24 cellular contexts compared by ENCODE assay signal in the genomic region with DNA sequence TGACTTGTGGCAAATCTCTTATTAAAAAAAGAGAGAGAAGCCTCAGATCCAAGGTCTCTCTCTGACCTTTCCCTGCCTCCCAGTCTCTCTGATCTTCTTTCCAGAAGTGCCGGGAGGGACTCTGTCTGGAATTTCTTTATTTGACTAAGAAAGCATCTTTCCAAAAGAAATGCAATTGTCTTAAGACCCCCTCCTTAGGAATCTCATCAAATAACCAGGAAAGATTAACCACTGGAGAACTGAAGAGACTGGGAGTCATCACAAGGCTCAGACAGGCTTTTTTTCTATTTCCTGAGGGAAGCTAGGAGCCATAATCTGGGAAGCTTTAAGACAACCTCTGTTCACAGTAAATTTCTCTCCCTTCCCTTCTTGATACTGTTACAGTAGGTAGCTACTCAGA. TPM values are rescaled to one million over a fixed set of nuclear protein-coding genes. Genes with fewer than 3 reads are reported as not detected.
A peak's percentile ranks its signal among the peaks of the same experiment; 100 is the strongest.
DNase-seq lines count a peak whose midpoint lies in the region; ATAC-seq and TF ChIP-seq lines count a peak whose summit lies in the region.
"Had no signal": no experiment of that assay in that cellular context is flagged by ENCODE, and none has a peak within 500 bp of the region (broad histone marks: within the 10 kb centered on the region; RNA-seq: fewer than 3 reads in every experiment).

No MANE protein-coding gene starts in this region.

- H3F3A ChIP-seq in GM23338 (replicated peaks; ENCODE audit: low read depth) (no peaks in the 10 kb centered on the region), smooth muscle cell (ENCODE audit: low read depth) (peaks cover 5% of the 10 kb centered on the region)

- TF ChIP-seq CTCF in GM23338 (conservative IDR thresholded peaks at IDR 0.05; ENCODE audit: low read depth in 2 of 2) (no peak), WTC11 (IDR thresholded peaks at IDR 0.05) (no peak), nephron (IDR thresholded peaks at IDR 0.05; ENCODE audit: unreplicated experiment in 3 of 3) (no peak), smooth muscle cell (IDR thresholded peaks at IDR 0.05; ENCODE audit: borderline replicate concordance, insufficient read depth, poor library complexity, severe bottlenecking) (no peak)

- H3K27me3 ChIP-seq in GM23338 (ENCODE audit: insufficient read depth) (no peaks in the 10 kb centered on the region), smooth muscle cell (ENCODE audit: low read depth) (no peaks in the 10 kb centered on the region)
- H3K27me3 ChIP-seq: BE2C had no signal

- no peaks in the 10 kb centered on the region for H3K9me3 ChIP-seq in smooth muscle cell (replicated peaks; ENCODE audit: low read depth)
- H3K9me3 ChIP-seq: BE2C had no signal

- no peak overlapping the region for H3K4me2 ChIP-seq in GM23338
- H3K4me2 ChIP-seq in smooth muscle cell, result peak overlapping the region; percentile 4

- peaks cover 4% of the 10 kb centered on the region for H3K36me3 Mint-ChIP-seq in GM23338 (ENCODE audit: low read depth)
- H3K36me3 Mint-ChIP-seq in WTC11, result no peaks in the 10 kb centered on the region
- peaks cover 30% of the 10 kb centered on the region for H3K36me3 Mint-ChIP-seq in nephron (ENCODE audit: low read depth)

- H3K79me2 ChIP-seq in GM23338 (replicated peaks; ENCODE audit: insufficient read depth) (no peaks in the 10 kb centered on the region), smooth muscle cell (ENCODE audit: low read depth) (no peaks in the 10 kb centered on the region)

- H3K4me1 Mint-ChIP-seq in GM23338 (peaks cover 13% of the 10 kb centered on the region), WTC11 (peaks cover 23% of the 10 kb centered on the region), nephron (peaks cover 73% of the 10 kb centered on the region)

- POLR2A ChIA-PET in WTC11 (lab: Charles Lee), result interaction anchor here (0.6 kb wide), 1 partner anchor 41 kb away, joined by 3 read pairs; no protein-coding TSS in a partner anchor

- WGBS in smooth muscle cell (ENCODE audit: low lambda C conversion rate), result 18% methylated on average over 1 of the region's 1 CpG

- no peak overlapping the region for H3K27ac Mint-ChIP-seq in GM23338
- H3K27ac Mint-ChIP-seq in WTC11, result no peak overlapping the region
- H3K27ac Mint-ChIP-seq in nephron, result peak overlapping the region in 2 of 3 experiments; percentile 5 to 65
- H3K27ac Mint-ChIP-seq: HFFc6, IgD-negative memory B cell had no signal

- ATAC-seq in GM23338 (no peak), WTC11 (peak; percentile 51), GM21381 (IDR thresholded peaks at IDR 0.05; ENCODE audit: unreplicated experiment) (no peak), HG03095 (IDR thresholded peaks at IDR 0.05; ENCODE audit: unreplicated experiment) (no peak)
- ATAC-seq: GM12878, HCT116, HepG2 had no signal

- H3K9ac ChIP-seq in smooth muscle cell (ENCODE audit: low read depth), result no peak overlapping the region
- H3K9ac ChIP-seq: GM23248 had no signal

- H3K9me2 ChIP-seq in GM23338 (ENCODE audit: insufficient read depth), result peaks cover 21% of the 10 kb centered on the region

- H3K4me1 ChIP-seq in GM23338 (ENCODE audit: insufficient read depth), result no peaks in the 10 kb centered on the region; the same call in 1 of the 2 replicates
- H3K4me1 ChIP-seq in smooth muscle cell (ENCODE audit: low read depth), result peaks cover 10% of the 10 kb centered on the region
- H3K4me1 ChIP-seq: BE2C had no signal

- H2AFZ ChIP-seq in GM23338, result no peak overlapping the region
- H2AFZ ChIP-seq in smooth muscle cell (ENCODE audit: low read depth), result no peak overlapping the region
- H2AFZ ChIP-seq: GM23248 had no signal

- no peaks in the 10 kb centered on the region for H3K36me3 ChIP-seq in GM23338 (ENCODE audit: insufficient read depth)
- no peaks in the 10 kb centered on the region for H3K36me3 ChIP-seq in smooth muscle cell (ENCODE audit: low read depth)
- H3K36me3 ChIP-seq: BE2C had no signal

- no peak overlapping the region for H3K4me3 ChIP-seq in GM23338
- H3K4me3 ChIP-seq in smooth muscle cell, result no peak overlapping the region
- H3K4me3 ChIP-seq: GM12878, GM23248 had no signal

- no peak overlapping the region for H3K27ac ChIP-seq in GM23338 (ENCODE audit: low read depth)
- H3K27ac ChIP-seq in smooth muscle cell (ENCODE audit: low read depth), result peak overlapping the region; percentile 40
- H3K27ac ChIP-seq: GM23248 had no signal

- CTCF ChIA-PET in WTC11 (lab: Charles Lee), result interaction anchor here (1.7 kb wide), 1 partner anchor 41 kb away, joined by 6 read pairs; no protein-coding TSS in a partner anchor

- H3K9me3 Mint-ChIP-seq in GM23338 (no peaks in the 10 kb centered on the region), WTC11 (0 out of 2 replicates have a peak, but pooled peaks cover 3% of the 10 kb centered on the region), nephron (no peaks in the 10 kb centered on the region)
- H3K9me3 Mint-ChIP-seq: CD4-positive, CD25-positive, alpha-beta regulatory T cell; CD8-positive, alpha-beta memory T cell; HFFc6; IgD-negative memory B cell had no signal

- H4K20me1 ChIP-seq in GM23338 (replicated peaks; ENCODE audit: insufficient read depth), result no peaks in the 10 kb centered on the region
- H4K20me1 ChIP-seq in smooth muscle cell (ENCODE audit: low read depth), result no peaks in the 10 kb centered on the region

- H3K4me3 Mint-ChIP-seq in GM23338, result no peak overlapping the region
- H3K4me3 Mint-ChIP-seq in WTC11, result no peak overlapping the region
- no peak overlapping the region for H3K4me3 Mint-ChIP-seq in nephron
- H3K4me3 Mint-ChIP-seq: CD4-positive, CD25-positive, alpha-beta regulatory T cell; CD8-positive, alpha-beta memory T cell; HFFc6; IgD-negative memory B cell had no signal

- H3K27me3 Mint-ChIP-seq in GM23338 (ENCODE audit: insufficient read depth, low read depth, poor library complexity), result peaks cover 2% of the 10 kb centered on the region
- H3K27me3 Mint-ChIP-seq in WTC11 (ENCODE audit: low read depth), result peaks cover 3% of the 10 kb centered on the region; the same call in 1 of the 2 replicates
- H3K27me3 Mint-ChIP-seq in nephron (ENCODE audit: low read depth), result no peaks in the 10 kb centered on the region
- H3K27me3 Mint-ChIP-seq: CD4-positive, CD25-positive, alpha-beta regulatory T cell; CD8-positive, alpha-beta memory T cell; IgD-negative memory B cell had no signal

- DNase-seq in GM23338 (ENCODE audit: low spot score), result peak; percentile 37
- DNase-seq in WTC11 (ENCODE audit: low spot score), result no peak
- DNase-seq in smooth muscle cell (lab: John Stamatoyannopoulos, UW; ENCODE audit: unreplicated experiment), result no peak
- no peak for DNase-seq in stimulated activated CD8-positive, alpha-beta memory T cell treated with anti-CD3 and anti-CD28 coated beads, Interleukin-4, amount 100 ng/mL, for 48 hours
- no peak for DNase-seq in NCI-H69 (lab: John Stamatoyannopoulos, UW)
- DNase-seq: ACHN; BE2C; C1 segment of cervical spinal cord; CD4-positive, CD25-positive, alpha-beta regulatory T cell; CD8-positive, alpha-beta memory T cell; COR-L47; DMS153; GM23248; HFFc6; Karpas-422; KBM-7 had no signal

TF ChIP-seq in WTC11, 78 proteins besides CTCF, POLR2A, EP300 and RAD21 (continues in another document):
- TF ChIP-seq ZNF138 (CRISPR knock-in tag; conservative IDR thresholded peaks at IDR 0.05) (no peak), NR2C2 (CRISPR knock-in tag; IDR thresholded peaks at IDR 0.05) (no peak), OVOL2 (CRISPR knock-in tag; IDR thresholded peaks at IDR 0.05; ENCODE audit: borderline replicate concordance) (no peak), FOXP1 (CRISPR knock-in tag; IDR thresholded peaks at IDR 0.05; ENCODE audit: borderline replicate concordance) (no peak), SMAD4 (CRISPR knock-in tag; IDR thresholded peaks at IDR 0.05) (no peak), TP53 (CRISPR knock-in tag; IDR thresholded peaks at IDR 0.05) (no peak)
- TF ChIP-seq, protein P1, sequence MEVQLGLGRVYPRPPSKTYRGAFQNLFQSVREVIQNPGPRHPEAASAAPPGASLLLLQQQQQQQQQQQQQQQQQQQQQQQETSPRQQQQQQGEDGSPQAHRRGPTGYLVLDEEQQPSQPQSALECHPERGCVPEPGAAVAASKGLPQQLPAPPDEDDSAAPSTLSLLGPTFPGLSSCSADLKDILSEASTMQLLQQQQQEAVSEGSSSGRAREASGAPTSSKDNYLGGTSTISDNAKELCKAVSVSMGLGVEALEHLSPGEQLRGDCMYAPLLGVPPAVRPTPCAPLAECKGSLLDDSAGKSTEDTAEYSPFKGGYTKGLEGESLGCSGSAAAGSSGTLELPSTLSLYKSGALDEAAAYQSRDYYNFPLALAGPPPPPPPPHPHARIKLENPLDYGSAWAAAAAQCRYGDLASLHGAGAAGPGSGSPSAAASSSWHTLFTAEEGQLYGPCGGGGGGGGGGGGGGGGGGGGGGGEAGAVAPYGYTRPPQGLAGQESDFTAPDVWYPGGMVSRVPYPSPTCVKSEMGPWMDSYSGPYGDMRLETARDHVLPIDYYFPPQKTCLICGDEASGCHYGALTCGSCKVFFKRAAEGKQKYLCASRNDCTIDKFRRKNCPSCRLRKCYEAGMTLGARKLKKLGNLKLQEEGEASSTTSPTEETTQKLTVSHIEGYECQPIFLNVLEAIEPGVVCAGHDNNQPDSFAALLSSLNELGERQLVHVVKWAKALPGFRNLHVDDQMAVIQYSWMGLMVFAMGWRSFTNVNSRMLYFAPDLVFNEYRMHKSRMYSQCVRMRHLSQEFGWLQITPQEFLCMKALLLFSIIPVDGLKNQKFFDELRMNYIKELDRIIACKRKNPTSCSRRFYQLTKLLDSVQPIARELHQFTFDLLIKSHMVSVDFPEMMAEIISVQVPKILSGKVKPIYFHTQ (CRISPR knock-in tag; IDR thresholded peaks at IDR 0.05), result no peak
- TF ChIP-seq, protein P2, sequence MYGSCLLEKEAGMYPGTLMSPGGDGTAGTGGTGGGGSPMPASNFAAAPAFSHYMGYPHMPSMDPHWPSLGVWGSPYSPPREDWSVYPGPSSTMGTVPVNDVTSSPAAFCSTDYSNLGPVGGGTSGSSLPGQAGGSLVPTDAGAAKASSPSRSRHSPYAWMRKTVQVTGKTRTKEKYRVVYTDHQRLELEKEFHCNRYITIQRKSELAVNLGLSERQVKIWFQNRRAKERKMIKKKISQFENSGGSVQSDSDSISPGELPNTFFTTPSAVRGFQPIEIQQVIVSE (CRISPR knock-in tag; IDR thresholded peaks at IDR 0.05; ENCODE audit: borderline replicate concordance), result no peak

RNA-seq across cellular contexts. Expression of gene C1QTNF3, which starts 4.6 kb away (rescaled TPM):
- total RNA-seq in GM23338 (2014; rRNA removed; shearing (Covaris generic)), result 0.97 and 1.7 TPM in 2 replicates
- polyA plus RNA-seq in GM23338 (2016; fragmentation: Nextera tagmentation; extraction: Ambion mirVana) (0.97 and 2.0 TPM in 2 replicates), smooth muscle cell (0.72 and 4.8 TPM in 2 replicates)
- total RNA-seq in WTC11 (2021) (1.2 to 2.1 TPM (median 2.0 TPM) in 3 replicates), smooth muscle cell (3.7 and 8.3 TPM in 2 replicates)

RNA-seq across cellular contexts. Expression of gene AMACR, which starts 30.6 kb away (rescaled TPM):
- total RNA-seq in GM23338 (2014; rRNA removed; shearing (Covaris generic)), result 8.8 and 12.6 TPM in 2 replicates
- 6.7 and 7.0 TPM in 2 replicates for polyA plus RNA-seq in GM23338 (2016; fragmentation: Nextera tagmentation; extraction: Ambion mirVana)
- total RNA-seq in WTC11 (2021), result 11.2 to 12.0 TPM (median 11.9 TPM) in 3 replicates
- 13.8 and 14.5 TPM in 2 replicates for total RNA-seq in smooth muscle cell
- 14.1 and 14.5 TPM in 2 replicates for polyA plus RNA-seq in smooth muscle cell

RNA-seq across cellular contexts. Expression of gene SLC45A2, which starts 53.9 kb away (rescaled TPM):
- total RNA-seq in GM23338 (2014; rRNA removed; shearing (Covaris generic)), result not detected in 2 replicates
- polyA plus RNA-seq in GM23338 (2016; fragmentation: Nextera tagmentation; extraction: Ambion mirVana) (not detected in 2 replicates), smooth muscle cell (0.59 TPM in 1 of 2 replicates, not detected in the other)
- total RNA-seq in WTC11 (2021) (not detected in 3 replicates), smooth muscle cell (0.09 and 0.36 TPM in 2 replicates)
- total RNA-seq: CD4-positive, CD25-positive, alpha-beta regulatory T cell; CD8-positive, alpha-beta memory T cell; Daoy; GM23248; HFFc6 had no signal
- polyA plus RNA-seq: CD4-positive, CD25-positive, alpha-beta regulatory T cell; CD8-positive, alpha-beta memory T cell; GM23248; IgD-negative memory B cell had no signal

Comparison
In these comparisons a context has a peak if more than half of its experiments do, and no peak if none do; other contexts are left out.
1. H3K27ac Mint-ChIP-seq: peak in nephron (2 of 3); none in GM23338 (single experiment) and WTC11 (single experiment).